24 cellular contexts compared by ENCODE assay signal in genomic region chr2:127097471-127097765, GRCh38. TPM values are rescaled to one million over a fixed set of nuclear protein-coding genes. Genes with fewer than 3 reads are reported as not detected.
A peak's percentile ranks its signal among the peaks of the same experiment; 100 is the strongest.
DNase-seq lines count a peak whose midpoint lies in the region; ATAC-seq and TF ChIP-seq lines count a peak whose summit lies in the region.
"Had no signal": no experiment of that assay in that cellular context is flagged by ENCODE, and none has a peak within 500 bp of the region (broad histone marks: within the 10 kb centered on the region; RNA-seq: fewer than 3 reads in every experiment).

No MANE protein-coding gene starts in this region.

- H3K27ac ChIP-seq in BLaER1 treated with 17β-estradiol and CSF1 and Interleukin-3, amounts not matched to agents 10 nM and 100 nM = peak overlapping the region in 7 of 11 experiments; percentile 16 to 98 (median 51); a peak in 11 of 22 replicates
- peak overlapping the region; percentile 67; the same call in 1 of the 2 replicates for H3K27ac ChIP-seq in RWPE1
- no peak overlapping the region for H3K27ac ChIP-seq in lower lobe of right lung
- H3K27ac ChIP-seq in skeletal muscle tissue (ENCODE audit: low read depth, low read length) = peak overlapping the region; percentile 95
- H3K27ac ChIP-seq in body of pancreas = no peak overlapping the region
- H3K27ac ChIP-seq: GM23248, SJSA1 had no signal

- no peaks in the 10 kb centered on the region for H3K9me3 ChIP-seq in BLaER1 treated with 17β-estradiol and CSF1 and Interleukin-3, amounts not matched to agents 10 nM and 100 nM (replicated peaks in 1 of 11)
- H3K9me3 ChIP-seq in lower lobe of right lung (no peaks in the 10 kb centered on the region), skeletal muscle tissue (ENCODE audit: control insufficient read depth in 3 of 3, low read length in 3 of 3) (no peaks in the 10 kb centered on the region), body of pancreas (no peaks in the 10 kb centered on the region)
- H3K9me3 ChIP-seq: prostate gland, SJSA1 had no signal

- H3K4me1 Mint-ChIP-seq in osteocyte (ENCODE audit: unreplicated experiment) = peaks cover 78% of the 10 kb centered on the region

- POLR2A ChIA-PET in RWPE1 (lab: Yijun Ruan, JAX; ENCODE audit: low non-redundant PET) = no interaction called here

- H3K4me3 ChIP-seq in BLaER1 treated with 17β-estradiol and CSF1 and Interleukin-3, amounts not matched to agents 10 nM and 100 nM = no peak overlapping the region
- no peak overlapping the region for H3K4me3 ChIP-seq in lower lobe of right lung
- H3K4me3 ChIP-seq in skeletal muscle tissue (ENCODE audit: low read length in 3 of 3) = peak overlapping the region in 2 of 3 donors; percentile 50 to 52
- no peak overlapping the region for H3K4me3 ChIP-seq in body of pancreas
- H3K4me3 ChIP-seq: GM23248, prostate gland, SJSA1 had no signal

- H3K27me3 Mint-ChIP-seq in osteocyte (ENCODE audit: unreplicated experiment) = no peaks in the 10 kb centered on the region
- H3K27me3 Mint-ChIP-seq: natural killer cell treated with Interleukin-12 subunit alpha and Interleukin-12 subunit beta and Interleukin-15 and Interleukin-18, amount 100 ng/mL, for 72 hours; stimulated activated naive CD8-positive, alpha-beta T cell treated with anti-CD3 and anti-CD28 coated beads, Interleukin-15, Interleukin-2, amounts not matched to agents 100 ng/mL and 50 ng/mL, for 24 hours had no signal

- no peak overlapping the region for H3K4me3 Mint-ChIP-seq in osteocyte (ENCODE audit: unreplicated experiment)
- H3K4me3 Mint-ChIP-seq: natural killer cell treated with Interleukin-12 subunit alpha and Interleukin-12 subunit beta and Interleukin-15 and Interleukin-18, amount 100 ng/mL, for 72 hours; stimulated activated naive CD8-positive, alpha-beta T cell treated with anti-CD3 and anti-CD28 coated beads, Interleukin-15, Interleukin-2, amounts not matched to agents 100 ng/mL and 50 ng/mL, for 24 hours had no signal

- peak overlapping the region; percentile 86 to 99 (median 98); a peak in 21 of 22 replicates for H3K4me2 ChIP-seq in BLaER1 treated with 17β-estradiol and CSF1 and Interleukin-3, amounts not matched to agents 10 nM and 100 nM

- no peak overlapping the region for H3K27ac Mint-ChIP-seq in osteocyte (ENCODE audit: unreplicated experiment)
- H3K27ac Mint-ChIP-seq: natural killer cell treated with Interleukin-12 subunit alpha and Interleukin-12 subunit beta and Interleukin-15 and Interleukin-18, amount 100 ng/mL, for 72 hours; stimulated activated naive CD8-positive, alpha-beta T cell treated with anti-CD3 and anti-CD28 coated beads, Interleukin-15, Interleukin-2, amounts not matched to agents 100 ng/mL and 50 ng/mL, for 24 hours had no signal

- H3K4me1 ChIP-seq in BLaER1 treated with 17β-estradiol and CSF1 and Interleukin-3, amounts not matched to agents 10 nM and 100 nM = peaks cover 87 to 100% (median 100%) of the 10 kb centered on the region in 10 experiments
- peaks cover 21% of the 10 kb centered on the region for H3K4me1 ChIP-seq in lower lobe of right lung
- H3K4me1 ChIP-seq in skeletal muscle tissue (ENCODE audit: control insufficient read depth in 3 of 3, insufficient read depth in 3 of 3, low read length in 3 of 3) = peaks cover 94 to 97% (median 94%) of the 10 kb centered on the region in 3 donors
- H3K4me1 ChIP-seq in body of pancreas = peaks cover 28% of the 10 kb centered on the region

- 64 to 69% methylated on average over 3 of the region's 3 CpGs for WGBS in body of pancreas, 2 donors

- intact Hi-C loops in lower lobe of right lung (cut with DNase I) (no loop called here), body of pancreas (cut with DNase I) (no loop called here)

- ATAC-seq in lower lobe of right lung (no peak), body of pancreas (no peak)
- ATAC-seq: activated naive CD4-positive, alpha-beta T cell treated with anti-CD3 and anti-CD28 coated beads, Interleukin-2, amount 50 U/mL, for 72 hours; PC-3 had no signal

- no peak for TF ChIP-seq POLR2A in body of pancreas (IDR thresholded peaks at IDR 0.05)

- H3K36me3 ChIP-seq in BLaER1 treated with 17β-estradiol and CSF1 and Interleukin-3, amounts not matched to agents 10 nM and 100 nM = peaks cover 0 to 20% (median 7%) of the 10 kb centered on the region in 11 experiments; a peak in 10 of 22 replicates
- H3K36me3 ChIP-seq in lower lobe of right lung (no peaks in the 10 kb centered on the region), skeletal muscle tissue (ENCODE audit: control insufficient read depth in 3 of 3, insufficient read depth in 3 of 3, low read length in 3 of 3) (peaks cover 0 to 10% (median 3%) of the 10 kb centered on the region in 3 donors), body of pancreas (replicated peaks in 1 of 2; ENCODE audit: insufficient read depth in 1 of 2, low read depth in 2 of 2) (no peaks in the 10 kb centered on the region)
- H3K36me3 ChIP-seq: prostate gland, SJSA1 had no signal

- peak overlapping the region in 7 of 11 experiments; percentile 24 to 91 (median 54); a peak in 11 of 22 replicates for H3K9ac ChIP-seq in BLaER1 treated with 17β-estradiol and CSF1 and Interleukin-3, amounts not matched to agents 10 nM and 100 nM
- peak overlapping the region; percentile 72 to 84 (median 75) for H3K9ac ChIP-seq in skeletal muscle tissue (ENCODE audit: low read depth in 1 of 3, low read length in 3 of 3)
- H3K9ac ChIP-seq: GM23248 had no signal

- peaks cover 17 to 100% (median 86%) of the 10 kb centered on the region in 11 experiments; a peak in 21 of 22 replicates for H4K20me1 ChIP-seq in BLaER1 treated with 17β-estradiol and CSF1 and Interleukin-3, amounts not matched to agents 10 nM and 100 nM

- in situ Hi-C loops in ACHN (cut with HindIII; ENCODE audit: low pct_ligation_motif_present, low pct_unique_long_range_greater_than_20kb, low sequenced_read_pairs) = no loop called here

- DNase-seq in RWPE1 (ENCODE audit: low spot score) = no peak
- DNase-seq in lower lobe of right lung = peak; percentile 30
- no peak for DNase-seq in ACHN
- no peak for DNase-seq in osteocyte (ENCODE audit: extremely low spot score, unreplicated experiment)
- no peak for DNase-seq in body of pancreas
- DNase-seq in islet precursor cell = no peak
- DNase-seq: activated CD4-positive, alpha-beta T cell treated with anti-CD3 and anti-CD28 coated beads for 48 hours; Calu3; cerebellar nuclear complex; EL; GM23248; Karpas-422; NCI-H1930; NCI-H2227 treated with DMSO at 0.1 percent for 48 hours; PC-3; stimulated activated CD4-positive, alpha-beta T cell treated with anti-CD3 and anti-CD28 coated beads, Interleukin-4, amount 100 ng/mL, for 1 hour; T-helper 1 cell had no signal

- no peaks in the 10 kb centered on the region for H3K27me3 ChIP-seq in BLaER1 treated with 17β-estradiol and CSF1 and Interleukin-3, amounts not matched to agents 10 nM and 100 nM
- H3K27me3 ChIP-seq in lower lobe of right lung (ENCODE audit: low read depth) (no peaks in the 10 kb centered on the region), skeletal muscle tissue (ENCODE audit: control insufficient read depth in 3 of 3, insufficient read depth in 3 of 3, low read length in 3 of 3) (no peaks in the 10 kb centered on the region), body of pancreas (no peaks in the 10 kb centered on the region)
- H3K27me3 ChIP-seq: SJSA1 had no signal

- CTCF ChIA-PET in RWPE1 (lab: Yijun Ruan, JAX) = no interaction called here

- TF ChIP-seq CTCF in RWPE1 (conservative IDR thresholded peaks at IDR 0.05; ENCODE audit: low read depth) = no peak
- TF ChIP-seq CTCF in lower lobe of right lung (IDR thresholded peaks at IDR 0.05) = no peak
- no peak for TF ChIP-seq CTCF in osteocyte (IDR thresholded peaks at IDR 0.05)
- no peak for TF ChIP-seq CTCF in body of pancreas (IDR thresholded peaks at IDR 0.05)

- no peaks in the 10 kb centered on the region for H3K9me3 Mint-ChIP-seq in osteocyte (ENCODE audit: unreplicated experiment)
- H3K9me3 Mint-ChIP-seq: activated naive CD4-positive, alpha-beta T cell treated with anti-CD3 and anti-CD28 coated beads, Interleukin-2, amount 50 U/mL, for 72 hours; natural killer cell treated with Interleukin-12 subunit alpha and Interleukin-12 subunit beta and Interleukin-15 and Interleukin-18, amount 100 ng/mL, for 72 hours; stimulated activated naive CD8-positive, alpha-beta T cell treated with anti-CD3 and anti-CD28 coated beads, Interleukin-15, Interleukin-2, amounts not matched to agents 100 ng/mL and 50 ng/mL, for 24 hours had no signal

- no peaks in the 10 kb centered on the region for H3K36me3 Mint-ChIP-seq in osteocyte (ENCODE audit: unreplicated experiment)
- H3K36me3 Mint-ChIP-seq: activated naive CD4-positive, alpha-beta T cell treated with anti-CD3 and anti-CD28 coated beads, Interleukin-2, amount 50 U/mL, for 72 hours; natural killer cell treated with Interleukin-12 subunit alpha and Interleukin-12 subunit beta and Interleukin-15 and Interleukin-18, amount 100 ng/mL, for 72 hours had no signal

RNA-seq across cellular contexts. Expression of gene BIN1, which starts 9.5 kb away (rescaled TPM):
- total RNA-seq in lower lobe of right lung (33.9 TPM), skeletal muscle tissue (597 TPM), osteocyte (101 TPM in 2 replicates), body of pancreas (10 to 100 TPM; 24.4 to 43.5 TPM)

Comparison
In these comparisons a context has a peak if more than half of its experiments do, and no peak if none do; other contexts are left out.
1. H3K27ac ChIP-seq: peak in BLaER1 treated with 17β-estradiol and CSF1 and Interleukin-3, amounts not matched to agents 10 nM and 100 nM (7 of 11), RWPE1 (single experiment) and skeletal muscle tissue (single experiment); none in lower lobe of right lung (single experiment) and body of pancreas (0 of 4).
2. H3K4me3 ChIP-seq: peak in skeletal muscle tissue (2 of 3); none in BLaER1 treated with 17β-estradiol and CSF1 and Interleukin-3, amounts not matched to agents 10 nM and 100 nM (0 of 10), lower lobe of right lung (single experiment) and body of pancreas (0 of 2).